1 cellular context compared by ENCODE assay signal in genomic region chr1:52662645-52663313, GRCh38.
TF ChIP-seq lines count a peak whose summit lies in the region.

No MANE protein-coding gene starts in this region.

TF ChIP-seq in K562, 482 proteins besides CTCF, POLR2A, EP300 and RAD21:
- TF ChIP-seq CREB1 (IDR thresholded peaks at IDR 0.05), result no peak
- TF ChIP-seq CREB1 (CRISPR knock-in tag; IDR thresholded peaks at IDR 0.05), result no peak
- TF ChIP-seq ZFP1 (CRISPR knock-in tag; IDR thresholded peaks at IDR 0.05), result no peak
- no peak for TF ChIP-seq PCBP2 (IDR thresholded peaks at IDR 0.05; ENCODE audit: low read depth, low read length, poor library complexity, severe bottlenecking)
- TF ChIP-seq ZNF277 (CRISPR knock-in tag; IDR thresholded peaks at IDR 0.05; ENCODE audit: borderline replicate concordance), result no peak
- TF ChIP-seq KLF10 (CRISPR knock-in tag; IDR thresholded peaks at IDR 0.05), result no peak
- TF ChIP-seq ETS1 (conservative IDR thresholded peaks at IDR 0.05; ENCODE audit: control insufficient read depth, low read depth, low read length), result no peak
- TF ChIP-seq LCOR (CRISPR knock-in tag; IDR thresholded peaks at IDR 0.05), result no peak
- TF ChIP-seq ZBTB8A (IDR thresholded peaks at IDR 0.05; ENCODE audit: partially characterized antibody), result no peak
- TF ChIP-seq MED1 (CRISPR knock-in tag; IDR thresholded peaks at IDR 0.05; ENCODE audit: borderline replicate concordance), result no peak
- no peak for TF ChIP-seq SUPT5H (IDR thresholded peaks at IDR 0.05)
- no peak for TF ChIP-seq FOXK1 (CRISPR knock-in tag; IDR thresholded peaks at IDR 0.05; ENCODE audit: borderline replicate concordance)
- TF ChIP-seq SMAD1 (IDR thresholded peaks at IDR 0.05; ENCODE audit: low read depth, low read length, partially characterized antibody), result no peak
- no peak for TF ChIP-seq NCOR1 (IDR thresholded peaks at IDR 0.05)
- TF ChIP-seq TRIM24 (IDR thresholded peaks at IDR 0.05), result no peak
- TF ChIP-seq IRF1 (CRISPR knock-in tag; IDR thresholded peaks at IDR 0.05; ENCODE audit: borderline replicate concordance), result no peak
- TF ChIP-seq ARID2 (IDR thresholded peaks at IDR 0.05), result no peak
- no peak for TF ChIP-seq TBP (optimal IDR thresholded peaks at IDR 0.05; ENCODE audit: low read depth, low read length)
